4 cellular contexts compared by ENCODE assay signal in the genomic region with DNA sequence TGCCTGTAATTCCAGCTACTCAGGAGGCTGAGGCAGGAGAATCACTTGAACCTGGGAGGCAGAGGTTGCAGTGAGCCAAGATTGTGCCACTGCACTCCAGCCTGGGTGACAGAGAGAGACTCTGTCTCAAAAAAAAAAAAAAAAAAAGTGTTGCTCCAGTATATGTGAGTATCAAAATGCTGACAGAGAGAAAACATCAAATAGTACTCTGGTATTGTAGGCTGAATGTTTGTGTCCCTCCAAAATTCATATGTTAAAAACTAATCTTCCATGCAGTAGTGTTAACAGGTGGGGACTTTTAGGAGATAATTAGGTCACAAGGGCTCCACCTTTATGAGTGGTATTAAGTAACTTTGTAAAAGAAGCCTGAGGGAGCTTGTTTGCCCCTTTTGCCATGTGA.
A peak's percentile ranks its signal among the peaks of the same experiment; 100 is the strongest.
DNase-seq lines count a peak whose midpoint lies in the region; ATAC-seq, FAIRE-seq and TF ChIP-seq lines count a peak whose summit lies in the region.
"Not testable (repeated sequence)": the region's sequence is repeated elsewhere in the genome, so short reads cannot be mapped to it uniquely, and the experiment has no call there.

No MANE protein-coding gene starts in this region.

- ATAC-seq in IMR-90 (ENCODE audit: low read depth); K562: not testable (repeated sequence)

- H2AK9ac ChIP-seq in IMR-90 (replicated peaks; ENCODE audit: low read depth, low read length, poor library complexity), result not testable (repeated sequence)

- not testable (repeated sequence) for H4K5ac ChIP-seq in IMR-90 (ENCODE audit: low read depth, low read length); mesendoderm (ENCODE audit: low read length)

- TF ChIP-seq POLR2A in IMR-90 (IDR thresholded peaks at IDR 0.05; ENCODE audit: low read depth, low read length); K562 (conservative IDR thresholded peaks at IDR 0.05): not testable (repeated sequence)

- peak overlapping the region; percentile 46 for H2AK5ac ChIP-seq in IMR-90 (ENCODE audit: low read depth, low read length)
- H2AK5ac ChIP-seq in mesendoderm (ENCODE audit: low read length), result not testable (repeated sequence)

- dilution Hi-C loops in IMR-90 (cut with HindIII; ENCODE audit: low sequenced_read_pairs, unreplicated experiment), result not testable (repeated sequence)

- H3K27me3 ChIP-seq in IMR-90 (ENCODE audit: control insufficient read depth, insufficient read depth, low read length); K562 (ENCODE audit: control insufficient read depth in 2 of 2, insufficient read depth in 2 of 2, low read length in 2 of 2); mesendoderm (ENCODE audit: insufficient read depth, low read length, poor library complexity): not testable (repeated sequence)

- not testable (repeated sequence) for H3K36me3 ChIP-seq in IMR-90 (ENCODE audit: control insufficient read depth, insufficient read depth, low read length); K562 (ENCODE audit: control insufficient read depth, insufficient read depth, low read length); mesendoderm (ENCODE audit: control insufficient read depth, insufficient read depth, low read length)

- POLR2A ChIA-PET in IMR-90 (lab: Charles Lee; ENCODE audit: unreplicated experiment), result interaction anchor here (1.0 kb wide), 1 partner anchor 67 kb away, joined by 3 read pairs; the partner anchor contains the start of gene KLF7
- POLR2A ChIA-PET in K562 (lab: Yijun Ruan, JAX), result not testable (repeated sequence)

- not testable (repeated sequence) for FAIRE-seq in K562 (lab: Jason Lieb, UNC)

- H4K20me1 ChIP-seq in IMR-90 (ENCODE audit: insufficient read depth, low read length); K562 (replicated peaks; ENCODE audit: control insufficient read depth, insufficient read depth, low read length): not testable (repeated sequence)

- CTCF ChIA-PET in IMR-90 (lab: Yijun Ruan, JAX), result interaction anchor here (0.8 kb wide), 1 partner anchor 12 kb away, joined by 4 read pairs; no protein-coding TSS in a partner anchor
- CTCF ChIA-PET in K562 (lab: Yijun Ruan, JAX; ENCODE audit: low intra/inter-chr PET ratio), result not testable (repeated sequence)

- not testable (repeated sequence) for TF ChIP-seq CTCF in C4-2B (conservative IDR thresholded peaks at IDR 0.05); IMR-90 (conservative IDR thresholded peaks at IDR 0.05; ENCODE audit: low read depth, low read length); K562 (IDR thresholded peaks at IDR 0.05 in 2 of 3, conservative IDR thresholded peaks at IDR 0.05 in 1 of 3; ENCODE audit: insufficient read depth in 2 of 3, low read depth in 1 of 3, low read length in 3 of 3)

- not testable (repeated sequence) for BruUV-seq in IMR-90 (replicated peaks; lab: Mats Ljungman, UMichigan); K562 (replicated peaks; lab: Mats Ljungman, UMichigan)

- H3K14ac ChIP-seq in IMR-90 (replicated peaks; ENCODE audit: low read depth, low read length), result 0 out of 2 replicates have a peak overlapping the region, but pooled peaks have one; percentile 9

- not testable (repeated sequence) for H3K56ac ChIP-seq in IMR-90 (ENCODE audit: extremely low read depth, insufficient read depth, low read length); mesendoderm (ENCODE audit: low read length)

- H3K27ac ChIP-seq in C4-2B (peak overlapping the region; percentile 48), K562 (ENCODE audit: extremely low read depth, low read depth, low read length) (0 out of 3 replicates have a peak overlapping the region, but pooled peaks have one; percentile 60)
- not testable (repeated sequence) for H3K27ac ChIP-seq in IMR-90 (ENCODE audit: insufficient read depth, low read length); mesendoderm (ENCODE audit: low read depth, low read length)

- in situ Hi-C loops in IMR-90 (cut with MboI; ENCODE audit: low sequenced_read_pairs); K562 (cut with MboI): not testable (repeated sequence)

- H3K9me3 ChIP-seq in IMR-90 (ENCODE audit: control insufficient read depth, insufficient read depth, low read length); K562 (replicated peaks; ENCODE audit: control insufficient read depth, insufficient read depth, low read depth, low read length): not testable (repeated sequence)

- not testable (repeated sequence) for DNase-seq in IMR-90; K562 (ENCODE audit: extremely low read depth in 1 of 4, low spot score in 3 of 4); mesendoderm

- not testable (repeated sequence) for H2AFZ ChIP-seq in IMR-90 (replicated peaks; ENCODE audit: low read length, poor library complexity)
- 0 out of 2 replicates have a peak overlapping the region, but pooled peaks have one; percentile 79 for H2AFZ ChIP-seq in K562 (ENCODE audit: low read depth, low read length)

- H4K8ac ChIP-seq in IMR-90 (ENCODE audit: low read depth in 2 of 2, low read length in 2 of 2); mesendoderm (ENCODE audit: low read depth, low read length): not testable (repeated sequence)

- H3K18ac ChIP-seq in IMR-90 (ENCODE audit: low read depth, low read length), result peak overlapping the region; percentile 14; the same call in 1 of the 2 replicates
- H3K18ac ChIP-seq in mesendoderm (ENCODE audit: low read length), result peak overlapping the region; percentile 28

- TF ChIP-seq EP300 in K562 (IDR thresholded peaks at IDR 0.05; ENCODE audit: low read length), result not testable (repeated sequence)

- not testable (repeated sequence) for TF ChIP-seq RAD21 in IMR-90 (IDR thresholded peaks at IDR 0.05; ENCODE audit: low read length); K562 (CRISPR knock-in tag; conservative IDR thresholded peaks at IDR 0.05 in 1 of 2, IDR thresholded peaks at IDR 0.05 in 1 of 2)

- H2BK20ac ChIP-seq in IMR-90 (ENCODE audit: low read depth, low read length), result peak overlapping the region; percentile 55; the same call in 1 of the 2 replicates

- H2BK5ac ChIP-seq in IMR-90 (ENCODE audit: low read depth, low read length, poor library complexity, severe bottlenecking); mesendoderm (ENCODE audit: low read length): not testable (repeated sequence)

- H3K4me3 ChIP-seq in IMR-90 (ENCODE audit: insufficient read depth, low read depth, low read length); K562; mesendoderm (ENCODE audit: low read length): not testable (repeated sequence)

- peak overlapping the region; percentile 63; the same call in 1 of the 2 replicates for H2BK120ac ChIP-seq in IMR-90 (ENCODE audit: low read depth, low read length)
- not testable (repeated sequence) for H2BK120ac ChIP-seq in mesendoderm (ENCODE audit: low read depth, low read length)

- not testable (repeated sequence) for H3K9ac ChIP-seq in IMR-90 (ENCODE audit: low read depth, low read length); K562 (ENCODE audit: insufficient read depth in 1 of 2, low read depth in 2 of 2, low read length in 2 of 2); mesendoderm (ENCODE audit: low read length)

- not testable (repeated sequence) for H3K4me2 ChIP-seq in IMR-90 (ENCODE audit: low read depth, low read length); K562 (ENCODE audit: insufficient read depth, low read length); mesendoderm (ENCODE audit: low read length)

- not testable (repeated sequence) for H3K4me1 ChIP-seq in IMR-90 (ENCODE audit: control insufficient read depth, insufficient read depth, low read length); mesendoderm (ENCODE audit: control insufficient read depth, low read depth, low read length)
- H3K4me1 ChIP-seq in K562 (replicated peaks in 1 of 2; ENCODE audit: control insufficient read depth in 2 of 2, insufficient read depth in 2 of 2, low read length in 2 of 2), result peaks cover 0 to 22% of the 10 kb centered on the region in 2 experiments; a peak in 2 of 5 replicates

- H2BK15ac ChIP-seq in IMR-90 (ENCODE audit: low read depth, low read length), result peak overlapping the region; percentile 78; the same call in 1 of the 3 replicates
- not testable (repeated sequence) for H2BK15ac ChIP-seq in mesendoderm (replicated peaks; ENCODE audit: low read depth)

- H3K4ac ChIP-seq in IMR-90 (ENCODE audit: low read depth, low read length), result 0 out of 2 replicates have a peak overlapping the region, but pooled peaks have one; percentile 29
- H3K4ac ChIP-seq in mesendoderm (ENCODE audit: low read depth, low read length), result not testable (repeated sequence)

- not testable (repeated sequence) for H3K79me2 ChIP-seq in K562 (ENCODE audit: control insufficient read depth, insufficient read depth, low read length); mesendoderm (ENCODE audit: control insufficient read depth, insufficient read depth, low read length)

- H3K23ac ChIP-seq in IMR-90 (ENCODE audit: low read depth, low read length); mesendoderm (ENCODE audit: low read length): not testable (repeated sequence)

- peaks cover 13% of the 10 kb centered on the region for H3K9me1 ChIP-seq in IMR-90 (ENCODE audit: insufficient read depth, low read length)
- H3K9me1 ChIP-seq in K562 (ENCODE audit: control insufficient read depth, insufficient read depth, low read length), result not testable (repeated sequence)

- peaks cover 8 to 11% of the 10 kb centered on the region in 2 experiments; a peak in 3 of 4 replicates for H3K79me1 ChIP-seq in IMR-90 (ENCODE audit: low read depth in 1 of 2, low read length in 2 of 2)
- H3K79me1 ChIP-seq in mesendoderm (ENCODE audit: low read length), result not testable (repeated sequence)

- intact Hi-C loops in IMR-90 (cut with micrococcal nuclease), result not testable (repeated sequence)
- intact Hi-C loops in K562 (cut with micrococcal nuclease), result loop anchor here (5.0 to 10.0 kb wide), 2 partner anchors 99 to 242 kb away; no protein-coding TSS in a partner anchor

- H4K91ac ChIP-seq in IMR-90 (ENCODE audit: insufficient read depth, low read depth, low read length), result peak overlapping the region; percentile 60; the same call in 1 of the 2 replicates

TF ChIP-seq in IMR-90, 13 proteins besides CTCF, POLR2A, EP300 and RAD21:
- TF ChIP-seq MAFK (IDR thresholded peaks at IDR 0.05; ENCODE audit: low read depth, low read length), result peak; percentile 50

TF ChIP-seq in K562, 482 proteins besides CTCF, POLR2A, EP300 and RAD21:
- TF ChIP-seq C11orf30 (IDR thresholded peaks at IDR 0.05; ENCODE audit: low read depth), result peak; percentile 53
- peak; percentile 77 for TF ChIP-seq ZNF316 (IDR thresholded peaks at IDR 0.05)
- TF ChIP-seq MAFG (tag; conservative IDR thresholded peaks at IDR 0.05), result 0 out of 2 replicates have a peak, but pooled peaks have one; percentile 9
